In genomic region chr22:42615860-42616175, GRCh38 we compare ENCODE assay signal across 1 cellular context.
A peak's percentile ranks its signal among the peaks of the same experiment; 100 is the strongest.
TF ChIP-seq lines count a peak whose summit lies in the region.

No MANE protein-coding gene starts in this region.

TF ChIP-seq in K562, 482 proteins besides CTCF, POLR2A, EP300 and RAD21:
- TF ChIP-seq TGIF2 (CRISPR knock-in tag; IDR thresholded peaks at IDR 0.05) (0 out of 2 replicates have a peak, but pooled peaks have one; percentile 10), NONO (IDR thresholded peaks at IDR 0.05; ENCODE audit: low read depth in 2 of 2, low read length in 1 of 2) (peak in 1 of 2 experiments; percentile 82; a peak in 1 of 4 replicates)
